In the genomic region with DNA sequence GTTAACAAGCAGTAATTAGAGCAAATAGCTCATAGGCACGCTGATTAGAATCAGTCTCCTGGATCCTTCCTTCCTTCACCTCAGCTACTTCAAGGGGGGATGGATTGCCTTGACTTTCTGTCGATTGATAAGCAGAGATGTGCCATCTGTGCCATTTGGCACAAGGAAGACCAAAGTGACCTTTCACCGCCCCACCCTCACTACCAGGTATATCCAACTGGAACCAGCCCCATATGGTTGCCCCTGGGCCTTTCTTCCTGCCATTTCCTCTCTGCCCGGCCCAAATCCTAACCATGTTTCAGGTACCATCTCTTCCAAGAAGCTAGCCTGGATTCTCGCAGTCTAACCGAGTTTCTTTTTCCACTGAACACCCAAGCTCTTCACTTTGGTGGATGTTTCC, we compare ENCODE assay signal across 2 cellular contexts.
TF ChIP-seq lines count a peak whose summit lies in the region.

No MANE protein-coding gene starts in this region.

TF ChIP-seq in H1, 55 proteins besides CTCF, POLR2A, EP300 and RAD21:
- TF ChIP-seq BRCA1 (IDR thresholded peaks at IDR 0.05; ENCODE audit: low read depth, low read length) (no peak), JUN (IDR thresholded peaks at IDR 0.05; ENCODE audit: low read depth, low read length) (no peak), GABPA (IDR thresholded peaks at IDR 0.05; ENCODE audit: borderline replicate concordance, insufficient read depth, low read length) (no peak)
- TF ChIP-seq, protein P1, sequence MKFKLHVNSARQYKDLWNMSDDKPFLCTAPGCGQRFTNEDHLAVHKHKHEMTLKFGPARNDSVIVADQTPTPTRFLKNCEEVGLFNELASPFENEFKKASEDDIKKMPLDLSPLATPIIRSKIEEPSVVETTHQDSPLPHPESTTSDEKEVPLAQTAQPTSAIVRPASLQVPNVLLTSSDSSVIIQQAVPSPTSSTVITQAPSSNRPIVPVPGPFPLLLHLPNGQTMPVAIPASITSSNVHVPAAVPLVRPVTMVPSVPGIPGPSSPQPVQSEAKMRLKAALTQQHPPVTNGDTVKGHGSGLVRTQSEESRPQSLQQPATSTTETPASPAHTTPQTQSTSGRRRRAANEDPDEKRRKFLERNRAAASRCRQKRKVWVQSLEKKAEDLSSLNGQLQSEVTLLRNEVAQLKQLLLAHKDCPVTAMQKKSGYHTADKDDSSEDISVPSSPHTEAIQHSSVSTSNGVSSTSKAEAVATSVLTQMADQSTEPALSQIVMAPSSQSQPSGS (IDR thresholded peaks at IDR 0.05; ENCODE audit: low read length), result no peak
TF ChIP-seq in H1: peak in this region for 0.

TF ChIP-seq in neural cell, 6 proteins besides CTCF, POLR2A, EP300 and RAD21:
- TF ChIP-seq SMC3 (conservative IDR thresholded peaks at IDR 0.05; ENCODE audit: poor library complexity) (no peak), TAF1 (IDR thresholded peaks at IDR 0.05; ENCODE audit: low read depth) (no peak), POLR2AphosphoS5 (IDR thresholded peaks at IDR 0.05) (no peak), MXI1 (conservative IDR thresholded peaks at IDR 0.05; ENCODE audit: poor library complexity, severe bottlenecking) (no peak), EZH2 (IDR thresholded peaks at IDR 0.05; ENCODE audit: borderline replicate concordance, insufficient read depth, low read length, poor library complexity, severe bottlenecking) (no peak)
- TF ChIP-seq, protein P2, sequence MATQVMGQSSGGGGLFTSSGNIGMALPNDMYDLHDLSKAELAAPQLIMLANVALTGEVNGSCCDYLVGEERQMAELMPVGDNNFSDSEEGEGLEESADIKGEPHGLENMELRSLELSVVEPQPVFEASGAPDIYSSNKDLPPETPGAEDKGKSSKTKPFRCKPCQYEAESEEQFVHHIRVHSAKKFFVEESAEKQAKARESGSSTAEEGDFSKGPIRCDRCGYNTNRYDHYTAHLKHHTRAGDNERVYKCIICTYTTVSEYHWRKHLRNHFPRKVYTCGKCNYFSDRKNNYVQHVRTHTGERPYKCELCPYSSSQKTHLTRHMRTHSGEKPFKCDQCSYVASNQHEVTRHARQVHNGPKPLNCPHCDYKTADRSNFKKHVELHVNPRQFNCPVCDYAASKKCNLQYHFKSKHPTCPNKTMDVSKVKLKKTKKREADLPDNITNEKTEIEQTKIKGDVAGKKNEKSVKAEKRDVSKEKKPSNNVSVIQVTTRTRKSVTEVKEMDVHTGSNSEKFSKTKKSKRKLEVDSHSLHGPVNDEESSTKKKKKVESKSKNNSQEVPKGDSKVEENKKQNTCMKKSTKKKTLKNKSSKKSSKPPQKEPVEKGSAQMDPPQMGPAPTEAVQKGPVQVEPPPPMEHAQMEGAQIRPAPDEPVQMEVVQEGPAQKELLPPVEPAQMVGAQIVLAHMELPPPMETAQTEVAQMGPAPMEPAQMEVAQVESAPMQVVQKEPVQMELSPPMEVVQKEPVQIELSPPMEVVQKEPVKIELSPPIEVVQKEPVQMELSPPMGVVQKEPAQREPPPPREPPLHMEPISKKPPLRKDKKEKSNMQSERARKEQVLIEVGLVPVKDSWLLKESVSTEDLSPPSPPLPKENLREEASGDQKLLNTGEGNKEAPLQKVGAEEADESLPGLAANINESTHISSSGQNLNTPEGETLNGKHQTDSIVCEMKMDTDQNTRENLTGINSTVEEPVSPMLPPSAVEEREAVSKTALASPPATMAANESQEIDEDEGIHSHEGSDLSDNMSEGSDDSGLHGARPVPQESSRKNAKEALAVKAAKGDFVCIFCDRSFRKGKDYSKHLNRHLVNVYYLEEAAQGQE (IDR thresholded peaks at IDR 0.05; ENCODE audit: borderline replicate concordance), result no peak
